9 cellular contexts compared by ENCODE assay signal in genomic region chr10:124705021-124705740, GRCh38. TPM values are rescaled to one million over a fixed set of nuclear protein-coding genes. Genes with fewer than 3 reads are reported as not detected.
A peak's percentile ranks its signal among the peaks of the same experiment; 100 is the strongest.
DNase-seq lines count a peak whose midpoint lies in the region; ATAC-seq and TF ChIP-seq lines count a peak whose summit lies in the region.
"Had no signal": no experiment of that assay in that cellular context is flagged by ENCODE, and none has a peak within 500 bp of the region (broad histone marks: within the 10 kb centered on the region; RNA-seq: fewer than 3 reads in every experiment).

No MANE protein-coding gene starts in this region.

- peaks cover 49 to 100% (median 100%) of the 10 kb centered on the region in 12 donors for H3K4me1 ChIP-seq in heart left ventricle
- H3K4me1 ChIP-seq: SJSA1 had no signal

- H3K27me3 ChIP-seq in heart left ventricle = no peaks in the 10 kb centered on the region
- H3K27me3 ChIP-seq: SJSA1 had no signal

- TF ChIP-seq CTCF in heart left ventricle (IDR thresholded peaks at IDR 0.05) = no peak

- no peaks in the 10 kb centered on the region for H3K27me3 Mint-ChIP-seq in activated T-helper 17 cell treated with anti-CD3 and anti-CD28 coated beads, Interleukin-2, amount 50 U/mL, for 72 hours

- peak overlapping the region; percentile 34 to 97 (median 93) for H3K27ac ChIP-seq in heart left ventricle
- H3K27ac ChIP-seq: SJSA1 had no signal

- TF ChIP-seq POLR2A in heart left ventricle (IDR thresholded peaks at IDR 0.05) = no peak

- DNase-seq in heart left ventricle = no peak
- DNase-seq in cardiac septum (ENCODE audit: low spot score) = no peak
- peak; percentile 64 for DNase-seq in myocyte (ENCODE audit: low read depth)
- DNase-seq in A172 (ENCODE audit: low spot score) = no peak
- no peak for DNase-seq in SKM-1 (lab: John Stamatoyannopoulos, UW; ENCODE audit: unreplicated experiment)

- no peaks in the 10 kb centered on the region for H3K9me3 ChIP-seq in heart left ventricle
- H3K9me3 ChIP-seq: SJSA1 had no signal

- H3K36me3 ChIP-seq in heart left ventricle = peaks cover 0 to 30% (median 0%) of the 10 kb centered on the region in 9 donors

- H3K4me3 ChIP-seq in heart left ventricle = peak overlapping the region in 2 of 12 donors; percentile 14 to 26
- H3K4me3 ChIP-seq: SJSA1 had no signal

- H3K4me3 Mint-ChIP-seq in activated T-helper 17 cell treated with anti-CD3 and anti-CD28 coated beads, Interleukin-2, amount 50 U/mL, for 72 hours = peak overlapping the region; percentile 91

- H3K36me3 Mint-ChIP-seq in activated T-helper 17 cell treated with anti-CD3 and anti-CD28 coated beads, Interleukin-2, amount 50 U/mL, for 72 hours (ENCODE audit: low read depth) = peaks cover 65% of the 10 kb centered on the region

- intact Hi-C loops in heart left ventricle (cut with DNase I) (loop anchor here in 5 of 10 donors (2.0 to 10.0 kb wide), 3 partner anchors 36 to 60 kb away; partner anchors contain the start of gene FAM53B (in 4 of the 5)), cardiac septum (cut with DNase I) (no loop called here)

- peaks cover 76% of the 10 kb centered on the region for H3K4me1 Mint-ChIP-seq in activated T-helper 17 cell treated with anti-CD3 and anti-CD28 coated beads, Interleukin-2, amount 50 U/mL, for 72 hours

- 54 to 76% (median 66%) methylated on average over 9 to 13 of the region's 13 CpGs for WGBS in heart left ventricle, 4 donors

- ATAC-seq in heart left ventricle (no peak), GM18519 (IDR thresholded peaks at IDR 0.05; ENCODE audit: low FRiP score, unreplicated experiment) (no peak), HG02973 (IDR thresholded peaks at IDR 0.05; ENCODE audit: unreplicated experiment) (no peak)
- no peak for ATAC-seq in activated T-helper 17 cell treated with anti-CD3 and anti-CD28 coated beads, Interleukin-2, amount 50 U/mL, for 72 hours (replicated peaks)

- H3K27ac Mint-ChIP-seq in activated T-helper 17 cell treated with anti-CD3 and anti-CD28 coated beads, Interleukin-2, amount 50 U/mL, for 72 hours = peak overlapping the region; percentile 97

- no peaks in the 10 kb centered on the region for H3K9me3 Mint-ChIP-seq in activated T-helper 17 cell treated with anti-CD3 and anti-CD28 coated beads, Interleukin-2, amount 50 U/mL, for 72 hours

RNA-seq across cellular contexts. Expression of gene FAM53B, which starts 39.0 kb away (rescaled TPM):
- 10 to 100 TPM; 30.2 to 57.7 (median 36.3) TPM for total RNA-seq in heart left ventricle
- 10 to 100 TPM; 23.7 to 25.6 TPM for polyA plus RNA-seq in heart left ventricle
- total RNA-seq in cardiac septum = 18.5 TPM
- total RNA-seq in activated T-helper 17 cell treated with anti-CD3 and anti-CD28 coated beads, Interleukin-2, amount 50 U/mL, for 72 hours = 10 to 100 TPM; 21.7 to 36.8 TPM
- 28.3 and 28.7 TPM in 2 replicates for total RNA-seq in myocyte
- 14.8 TPM for polyA plus RNA-seq in myocyte (2012)
- total RNA-seq in A172 (2014; rRNA removed; shearing (Covaris generic)) = 8.5 and 8.7 TPM in 2 replicates
